Comparison of ENCODE assay signal across 1 cellular context in genomic region chr7:98211676-98212531, GRCh38.
TF ChIP-seq lines count a peak whose summit lies in the region.

No MANE protein-coding gene starts in this region.

TF ChIP-seq in HepG2, 621 proteins besides CTCF, POLR2A, EP300 and RAD21 (continues in another document):
- TF ChIP-seq ZNF737 (CRISPR knock-in tag; IDR thresholded peaks at IDR 0.05; ENCODE audit: borderline replicate concordance) (no peak), ZNF292 (CRISPR knock-in tag; IDR thresholded peaks at IDR 0.05; ENCODE audit: borderline replicate concordance, low read depth) (no peak), ZSCAN20 (CRISPR knock-in tag; IDR thresholded peaks at IDR 0.05; ENCODE audit: borderline replicate concordance) (no peak; the same call in none of the 2 replicates), ZNF879 (CRISPR knock-in tag; IDR thresholded peaks at IDR 0.05) (no peak), ZNF850 (CRISPR knock-in tag; conservative IDR thresholded peaks at IDR 0.05) (0 out of 2 replicates have a peak, but pooled peaks have one; percentile 70), CHD2 (IDR thresholded peaks at IDR 0.05; ENCODE audit: low read depth, low read length) (0 out of 2 replicates have a peak, but pooled peaks have one; percentile 23), XRCC5 (optimal IDR thresholded peaks at IDR 0.05; ENCODE audit: low read length) (no peak), U2AF1 (optimal IDR thresholded peaks at IDR 0.05; ENCODE audit: low read depth, low read length) (no peak), ZBTB44 (CRISPR knock-in tag; IDR thresholded peaks at IDR 0.05) (no peak), RELA (CRISPR knock-in tag; IDR thresholded peaks at IDR 0.05) (no peak), ZNF780A (CRISPR knock-in tag; IDR thresholded peaks at IDR 0.05) (no peak), PHF21A (CRISPR knock-in tag; IDR thresholded peaks at IDR 0.05) (peak; percentile 79), MLXIP (CRISPR knock-in tag; IDR thresholded peaks at IDR 0.05; ENCODE audit: borderline replicate concordance) (no peak), RBM22 (optimal IDR thresholded peaks at IDR 0.05; ENCODE audit: low read length) (no peak), ARID2 (CRISPR knock-in tag; IDR thresholded peaks at IDR 0.05; ENCODE audit: borderline replicate concordance) (no peak), TOPORS (CRISPR knock-in tag; IDR thresholded peaks at IDR 0.05) (no peak), STAT6 (CRISPR knock-in tag; IDR thresholded peaks at IDR 0.05; ENCODE audit: borderline replicate concordance) (no peak), NFE2 (CRISPR knock-in tag; IDR thresholded peaks at IDR 0.05) (no peak; the same call in 1 of the 2 replicates), PAWR (CRISPR knock-in tag; IDR thresholded peaks at IDR 0.05; ENCODE audit: borderline replicate concordance) (no peak), RFXANK (CRISPR knock-in tag; IDR thresholded peaks at IDR 0.05) (no peak), ZBTB34 (CRISPR knock-in tag; IDR thresholded peaks at IDR 0.05) (no peak), HOXA9 (CRISPR knock-in tag; IDR thresholded peaks at IDR 0.05; ENCODE audit: borderline replicate concordance) (no peak), CCAR2 (optimal IDR thresholded peaks at IDR 0.05; ENCODE audit: low read depth, low read length) (no peak), ZNF20 (CRISPR knock-in tag; IDR thresholded peaks at IDR 0.05) (no peak), ZSCAN25 (CRISPR knock-in tag; IDR thresholded peaks at IDR 0.05) (no peak), MYPOP (CRISPR knock-in tag; IDR thresholded peaks at IDR 0.05) (no peak), KLF16 (CRISPR knock-in tag; IDR thresholded peaks at IDR 0.05) (0 out of 4 replicates have a peak, but pooled peaks of 1 of the 2 experiments have one; percentile 31), ZNF180 (CRISPR knock-in tag; IDR thresholded peaks at IDR 0.05; ENCODE audit: borderline replicate concordance, low read depth) (no peak), MBNL3 (CRISPR knock-in tag; conservative IDR thresholded peaks at IDR 0.05) (no peak), ZNF614 (CRISPR knock-in tag; IDR thresholded peaks at IDR 0.05; ENCODE audit: borderline replicate concordance) (0 out of 2 replicates have a peak, but pooled peaks have one; percentile 49), ETS1 (CRISPR knock-in tag; IDR thresholded peaks at IDR 0.05) (no peak; the same call in 1 of the 2 replicates), ZNF232 (CRISPR knock-in tag; IDR thresholded peaks at IDR 0.05; ENCODE audit: borderline replicate concordance) (no peak), ZNF629 (CRISPR knock-in tag; conservative IDR thresholded peaks at IDR 0.05) (no peak), PATZ1 (CRISPR knock-in tag; IDR thresholded peaks at IDR 0.05) (peak; percentile 90), TSC22D2 (CRISPR knock-in tag; IDR thresholded peaks at IDR 0.05; ENCODE audit: borderline replicate concordance) (no peak), ZNF143 (CRISPR knock-in tag; IDR thresholded peaks at IDR 0.05) (no peak), HNF1B (CRISPR knock-in tag; IDR thresholded peaks at IDR 0.05) (peak; percentile 78; the same call in 1 of the 2 replicates), EEA1 (CRISPR knock-in tag; IDR thresholded peaks at IDR 0.05; ENCODE audit: borderline replicate concordance) (no peak), SMAD3 (CRISPR knock-in tag; IDR thresholded peaks at IDR 0.05) (no peak), ZNF383 (CRISPR knock-in tag; IDR thresholded peaks at IDR 0.05; ENCODE audit: borderline replicate concordance) (0 out of 2 replicates have a peak, but pooled peaks have one; percentile 8), ZNF572 (CRISPR knock-in tag; IDR thresholded peaks at IDR 0.05) (no peak), KDM1A (CRISPR knock-in tag; IDR thresholded peaks at IDR 0.05) (no peak), PHF20 (CRISPR knock-in tag; IDR thresholded peaks at IDR 0.05) (no peak), ZNF639 (CRISPR knock-in tag; conservative IDR thresholded peaks at IDR 0.05) (no peak), PBX3 (CRISPR knock-in tag; IDR thresholded peaks at IDR 0.05; ENCODE audit: borderline replicate concordance) (no peak), CHCHD3 (CRISPR knock-in tag; IDR thresholded peaks at IDR 0.05) (no peak)
